ENCODE assay signal across 15 cellular contexts in genomic region chr11:14451825-14452224, GRCh38.
DNase-seq lines count a peak whose midpoint lies in the region; ATAC-seq, FAIRE-seq and TF ChIP-seq lines count a peak whose summit lies in the region.
"Had no signal": no experiment of that assay in that cellular context is flagged by ENCODE, and none has a peak within 500 bp of the region (broad histone marks: within the 10 kb centered on the region; RNA-seq: fewer than 3 reads in every experiment).

No MANE protein-coding gene starts in this region.

- no peak overlapping the region for H3K4me3 ChIP-seq in brain microvascular endothelial cell (ENCODE audit: low read depth, low read length)
- H3K4me3 ChIP-seq: mucosa of descending colon, sigmoid colon, thoracic aorta had no signal

- in situ Hi-C loops in brain microvascular endothelial cell (cut with HindIII; ENCODE audit: low pct_ligation_motif_present, low sequenced_read_pairs), result loop anchor here (25.0 kb wide), 1 partner anchor 165 kb away; no protein-coding TSS in a partner anchor

- H3K36me3 ChIP-seq in brain microvascular endothelial cell (replicated peaks), result peaks cover 11% of the 10 kb centered on the region
- H3K36me3 ChIP-seq: thoracic aorta had no signal

- H3K27ac ChIP-seq in brain microvascular endothelial cell, result peak overlapping the region; percentile 74
- H3K27ac ChIP-seq: sigmoid colon, thoracic aorta had no signal

- no peaks in the 10 kb centered on the region for H3K27me3 ChIP-seq in brain microvascular endothelial cell (replicated peaks)
- H3K27me3 ChIP-seq: sigmoid colon had no signal

- TF ChIP-seq CTCF in brain microvascular endothelial cell (IDR thresholded peaks at IDR 0.05; ENCODE audit: low read depth, low read length, missing control alignments) (no peak), D721Med (IDR thresholded peaks at IDR 0.05; ENCODE audit: insufficient read depth, missing control alignments) (no peak)

- no peak for FAIRE-seq in D721Med (lab: Jason Lieb, UNC)
- FAIRE-seq: H54 had no signal

- ATAC-seq in GM18868 (IDR thresholded peaks at IDR 0.05; ENCODE audit: unreplicated experiment) (peak; percentile 65), HG03571 (IDR thresholded peaks at IDR 0.05; ENCODE audit: unreplicated experiment) (peak; percentile 61)
- ATAC-seq: mucosa of descending colon had no signal

- DNase-seq in AML-193 (lab: John Stamatoyannopoulos, UW) (peak; percentile 30 to 41), brain microvascular endothelial cell (peak; percentile 48), NCI-H226 (no peak), midbrain (lab: John Stamatoyannopoulos, UW) (no peak), D721Med (ENCODE audit: insufficient read length, low spot score) (no peak)
- DNase-seq in activated T-cell treated with anti-CD3 and anti-CD28 coated beads, Interleukin-2, amount 50 U/mL, for 48 hours, result no peak
- DNase-seq: DMS79 treated with DMSO at 0.1 percent for 48 hours, mucosa of descending colon, NCI-H1092, NCI-H774, sigmoid colon had no signal

Comparison
In these comparisons a context has a peak if more than half of its experiments do, and no peak if none do; other contexts are left out.
1. DNase-seq: peak in AML-193 (2 of 2) and brain microvascular endothelial cell (single experiment); none in activated T-cell treated with anti-CD3 and anti-CD28 coated beads, Interleukin-2, amount 50 U/mL, for 48 hours (0 of 2), NCI-H226 (single experiment), midbrain (single experiment) and D721Med (single experiment).